In genomic region chr3:185733980-185734724, GRCh38 we compare ENCODE assay signal across 8 cellular contexts.
DNase-seq lines count a peak whose midpoint lies in the region; ATAC-seq and TF ChIP-seq lines count a peak whose summit lies in the region.

No MANE protein-coding gene starts in this region.

- H3K79me2 ChIP-seq in HCT116 (ENCODE audit: insufficient read depth, low read length) = peaks cover 100% of the 10 kb centered on the region

- in situ Hi-C loops in brain microvascular endothelial cell (cut with HindIII; ENCODE audit: low pct_ligation_motif_present, low sequenced_read_pairs) = no loop called here

- POLR2A ChIA-PET in HCT116 (lab: Charles Lee) = interaction anchor here (0.6 to 2.0 kb wide), 2 partner anchors 12 to 88 kb away, joined by 4 to 7 read pairs; no protein-coding TSS in a partner anchor

- H3K36me3 ChIP-seq in HCT116 (ENCODE audit: control insufficient read depth in 1 of 2, insufficient read depth in 2 of 2, low read length in 2 of 2) = no peaks in the 10 kb centered on the region
- no peaks in the 10 kb centered on the region for H3K36me3 ChIP-seq in brain microvascular endothelial cell (replicated peaks)
- H3K36me3 ChIP-seq in uterus = no peaks in the 10 kb centered on the region

- H3K27ac ChIP-seq in HCT116 (ENCODE audit: low read depth, low read length) = no peak overlapping the region
- H3K27ac ChIP-seq in brain microvascular endothelial cell = peak overlapping the region; percentile 90
- no peak overlapping the region for H3K27ac ChIP-seq in uterus

- H3K9me3 ChIP-seq in HCT116 (ENCODE audit: control insufficient read depth in 1 of 2, insufficient read depth in 1 of 2, low read depth in 1 of 2, low read length in 2 of 2) = no peaks in the 10 kb centered on the region
- H3K9me3 ChIP-seq in uterus = no peaks in the 10 kb centered on the region

- H3K9me3 Mint-ChIP-seq in activated T-helper 2 cell treated with anti-CD3 and anti-CD28 coated beads, Interferon-gamma antibody, Interleukin-2, Interleukin-4, amounts not matched to agents 10 μg/mL and 5 μg/mL and 100 μg/mL, durations not matched to agents 14 hours and 24 hours and 36 hours = no peaks in the 10 kb centered on the region

- H3K4me3 Mint-ChIP-seq in activated T-helper 2 cell treated with anti-CD3 and anti-CD28 coated beads, Interferon-gamma antibody, Interleukin-2, Interleukin-4, amounts not matched to agents 10 μg/mL and 5 μg/mL and 100 μg/mL, durations not matched to agents 14 hours and 24 hours and 36 hours (ENCODE audit: low read depth) = no peak overlapping the region

- H3K27me3 ChIP-seq in HCT116 (ENCODE audit: insufficient read depth, low read length) (no peaks in the 10 kb centered on the region), brain microvascular endothelial cell (replicated peaks) (no peaks in the 10 kb centered on the region), uterus (no peaks in the 10 kb centered on the region)

- H3K27ac Mint-ChIP-seq in activated T-helper 2 cell treated with anti-CD3 and anti-CD28 coated beads, Interferon-gamma antibody, Interleukin-2, Interleukin-4, amounts not matched to agents 10 μg/mL and 5 μg/mL and 100 μg/mL, durations not matched to agents 14 hours and 24 hours and 36 hours = no peak overlapping the region

- peaks cover 12% of the 10 kb centered on the region for H3K27me3 Mint-ChIP-seq in activated T-helper 2 cell treated with anti-CD3 and anti-CD28 coated beads, Interferon-gamma antibody, Interleukin-2, Interleukin-4, amounts not matched to agents 10 μg/mL and 5 μg/mL and 100 μg/mL, durations not matched to agents 14 hours and 24 hours and 36 hours (ENCODE audit: low read depth)

- intact Hi-C loops in HCT116 (cut with micrococcal nuclease) (loop anchor here (1.0 to 5.0 kb wide), 2 partner anchors 57 to 173 kb away; no protein-coding TSS in a partner anchor), uterus (cut with DNase I; ENCODE audit: low total_unique reads) (no loop called here)
- intact Hi-C loops in activated T-helper 2 cell treated with anti-CD3 and anti-CD28 coated beads, Interferon-gamma antibody, Interleukin-2, Interleukin-4, amounts not matched to agents 10 μg/mL and 5 μg/mL and 100 μg/mL, durations not matched to agents 14 hours and 24 hours and 36 hours (cut with micrococcal nuclease) = no loop called here

- H3K9me2 ChIP-seq in HCT116 (ENCODE audit: insufficient read depth) = no peaks in the 10 kb centered on the region

- peak; percentile 89 for TF ChIP-seq RAD21 in HCT116 (IDR thresholded peaks at IDR 0.05; ENCODE audit: low read depth)

- peak; percentile 70 to 78 (median 72) for TF ChIP-seq CTCF in HCT116 (IDR thresholded peaks at IDR 0.05 in 2 of 3, conservative IDR thresholded peaks at IDR 0.05 in 1 of 3; ENCODE audit: borderline replicate concordance in 1 of 3, insufficient read depth in 1 of 3, low read depth in 2 of 3, low read length in 2 of 3)
- peak; percentile 73 for TF ChIP-seq CTCF in brain microvascular endothelial cell (IDR thresholded peaks at IDR 0.05; ENCODE audit: low read depth, low read length, missing control alignments)
- TF ChIP-seq CTCF in uterus (IDR thresholded peaks at IDR 0.05) = peak; percentile 35 to 47 (median 38)

- BruUV-seq in HCT116 (replicated peaks; lab: Mats Ljungman, UMichigan) = no TSS peak

- H3K4me2 ChIP-seq in HCT116 (ENCODE audit: low read length) = peak overlapping the region; percentile 24; the same call in 1 of the 2 replicates

- peak; percentile 78 for DNase-seq in D341Med (ENCODE audit: low spot score)
- peak; percentile 83 for DNase-seq in HCT116 (ENCODE audit: low read depth, low spot score)
- DNase-seq in NCI-H526 treated with DMSO at 0.1 percent for 48 hours (lab: John Stamatoyannopoulos, UW) = peak; percentile 70
- DNase-seq in brain microvascular endothelial cell = peak; percentile 83
- DNase-seq in kidney glomerular epithelial cell (lab: John Stamatoyannopoulos, UW) = peak; percentile 86
- DNase-seq in uterus = peak in 1 of 2 donors; percentile 35
- DNase-seq in activated T-helper 2 cell treated with anti-CD3 and anti-CD28 coated beads, Interferon-gamma antibody, Interleukin-2, Interleukin-4, amounts not matched to agents 10 μg/mL and 5 μg/mL and 100 μg/mL, durations not matched to agents 14 hours and 24 hours and 36 hours (ENCODE audit: low spot score) = no peak

- CTCF ChIA-PET in HCT116 (lab: Charles Lee) = interaction anchor here (0.8 to 3.8 kb wide), 12 partner anchors 10 to 209 kb away, joined by 3 to 32 read pairs (median 6); no protein-coding TSS in a partner anchor

- H3K36me3 Mint-ChIP-seq in activated T-helper 2 cell treated with anti-CD3 and anti-CD28 coated beads, Interferon-gamma antibody, Interleukin-2, Interleukin-4, amounts not matched to agents 10 μg/mL and 5 μg/mL and 100 μg/mL, durations not matched to agents 14 hours and 24 hours and 36 hours (ENCODE audit: low read depth) = no peaks in the 10 kb centered on the region

- no peak overlapping the region for H2AFZ ChIP-seq in HCT116 (ENCODE audit: low read depth, low read length, poor library complexity, severe bottlenecking)

- H4K20me1 ChIP-seq in HCT116 (ENCODE audit: insufficient read depth) = peaks cover 34% of the 10 kb centered on the region; the same call in 1 of the 2 replicates

- peaks cover 19 to 70% of the 10 kb centered on the region in 2 experiments for H3K4me1 ChIP-seq in HCT116 (ENCODE audit: control insufficient read depth in 1 of 2, insufficient read depth in 2 of 2, low read length in 2 of 2)
- no peaks in the 10 kb centered on the region for H3K4me1 ChIP-seq in uterus

- no peaks in the 10 kb centered on the region for H3K4me1 Mint-ChIP-seq in activated T-helper 2 cell treated with anti-CD3 and anti-CD28 coated beads, Interferon-gamma antibody, Interleukin-2, Interleukin-4, amounts not matched to agents 10 μg/mL and 5 μg/mL and 100 μg/mL, durations not matched to agents 14 hours and 24 hours and 36 hours (ENCODE audit: low read depth)

- peak; percentile 96 for ATAC-seq in HCT116
- no peak for ATAC-seq in HG03097 (IDR thresholded peaks at IDR 0.05; ENCODE audit: low FRiP score, unreplicated experiment)

- RAD21 ChIA-PET in HCT116 (lab: Charles Lee; ENCODE audit: low non-redundant PET in 1 of 2, low total read pairs in 2 of 2, uncharacterized antibody in 2 of 2, unreplicated experiment in 2 of 2) = no interaction called here

- H3K4me3 ChIP-seq in HCT116 (replicated peaks in 1 of 2; ENCODE audit: low read depth in 1 of 2, low read length in 2 of 2) (no peak overlapping the region), brain microvascular endothelial cell (ENCODE audit: low read depth, low read length) (no peak overlapping the region), uterus (no peak overlapping the region)

- TF ChIP-seq POLR2A in HCT116 (IDR thresholded peaks at IDR 0.05; ENCODE audit: borderline replicate concordance, extremely low read depth, insufficient read depth, insufficient read length) (no peak), uterus (IDR thresholded peaks at IDR 0.05) (no peak)

- H3K9ac ChIP-seq in HCT116 (ENCODE audit: low read length) = no peak overlapping the region

TF ChIP-seq in HCT116, 20 proteins besides CTCF, POLR2A, EP300 and RAD21:
- TF ChIP-seq POLR2AphosphoS5 (IDR thresholded peaks at IDR 0.05; ENCODE audit: low read depth, low read length) (no peak), EZH2 (IDR thresholded peaks at IDR 0.05) (no peak), ATF3 (IDR thresholded peaks at IDR 0.05) (no peak), SIN3A (IDR thresholded peaks at IDR 0.05; ENCODE audit: low read depth) (no peak), YY1 (IDR thresholded peaks at IDR 0.05; ENCODE audit: extremely low read depth, insufficient replicate concordance, low read depth, low read length) (peak; percentile 33), MAX (IDR thresholded peaks at IDR 0.05) (no peak), TCF7L2 (IDR thresholded peaks at IDR 0.05; ENCODE audit: borderline replicate concordance, extremely low read depth, insufficient read depth, insufficient read length) (no peak)
TF ChIP-seq in HCT116: peak in this region for 1.
